ENCODE assay signal across 8 cellular contexts in the genomic region with DNA sequence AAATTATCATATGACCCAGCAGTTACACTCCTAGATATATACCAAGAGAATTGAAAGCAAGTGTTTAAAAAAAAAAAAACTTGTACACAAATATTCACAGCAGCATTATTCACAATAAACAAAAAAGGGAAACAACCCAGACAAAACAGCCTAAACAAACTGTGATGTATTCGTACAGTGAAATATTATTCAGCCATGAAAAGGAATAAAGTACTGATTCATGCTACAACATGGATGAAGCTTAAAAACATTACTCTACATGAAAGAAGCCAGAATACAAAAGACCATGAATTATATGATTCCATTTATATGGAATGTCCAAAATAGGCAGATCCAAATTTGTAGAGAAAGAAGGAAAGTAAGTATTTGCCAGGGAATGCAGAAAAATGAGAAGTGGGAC.
"Had no signal": no experiment of that assay in that cellular context is flagged by ENCODE, and none has a peak within 500 bp of the region (broad histone marks: within the 10 kb centered on the region; RNA-seq: fewer than 3 reads in every experiment).

No MANE protein-coding gene starts in this region.

- DNase-seq: IMR-90, Karpas-422, KBM-7, KG1 had no signal

- H3K9ac ChIP-seq: KMS-11 had no signal

- ATAC-seq: HepG2 had no signal

- FAIRE-seq: HepG2, HTR-8/SVneo had no signal

- H3K27ac ChIP-seq: HL-60, KMS-11 had no signal

- H3K4me2 ChIP-seq: KMS-11 had no signal
